8 cellular contexts compared by ENCODE assay signal in genomic region chr3:184154909-184155643, GRCh38. TPM values are rescaled to one million over a fixed set of nuclear protein-coding genes. Genes with fewer than 3 reads are reported as not detected.
DNase-seq lines count a peak whose midpoint lies in the region; ATAC-seq and TF ChIP-seq lines count a peak whose summit lies in the region.

TSS of gene DVL3 (plus strand) at chr3:184155377. CDS start at chr3:184155636, 259 bp downstream.

- H3K4me1 ChIP-seq in adrenal gland (replicated peaks in 1 of 2), result peaks cover 24 to 33% of the 10 kb centered on the region in 2 donors
- H3K4me1 ChIP-seq in heart left ventricle, result peaks cover 2 to 55% (median 37%) of the 10 kb centered on the region in 12 donors
- peaks cover 3% of the 10 kb centered on the region for H3K4me1 ChIP-seq in ovary (ENCODE audit: insufficient read depth)

- ATAC-seq in GM21529 (IDR thresholded peaks at IDR 0.05; ENCODE audit: unreplicated experiment), result peak; percentile 79
- peak; percentile 53 to 92 (median 82) for ATAC-seq in heart left ventricle

- WGBS in adrenal gland, 4 donors, result 1 to 2% (median 1%) methylated on average over 12 to 84 of the region's 84 CpGs
- WGBS in heart left ventricle, 4 donors, result 1 to 2% (median 1%) methylated on average over 15 to 84 of the region's 84 CpGs
- 1 to 3% (median 1%) methylated on average over 17 to 84 of the region's 84 CpGs for WGBS in ovary, 3 donors

- intact Hi-C loops in adrenal gland (cut with DNase I) (no loop called here), heart left ventricle (cut with DNase I) (loop anchor here in 5 of 10 donors (1.0 to 10.0 kb wide), 6 partner anchors 19 to 92 kb away; partner anchors contain the start of genes ALG3 (in 2 of the 5), AP2M1 (in 2 of the 5), EEF1AKMT4 (in 2 of the 5) and EIF2B5 (in 2 of the 5)), ovary (cut with DNase I) (no loop called here)

- TF ChIP-seq EP300 in ovary (IDR thresholded peaks at IDR 0.05), result no peak

- H3K27ac ChIP-seq in adrenal gland (peak within 1 kb of the TSS; percentile 48 to 95 (median 87)), heart left ventricle (peak within 1 kb of the TSS; percentile 73 to 98 (median 94)), ovary (peak within 1 kb of the TSS; percentile 80 to 95)

- H3K36me3 ChIP-seq in adrenal gland (replicated peaks in 1 of 2) (no peaks in the 10 kb centered on the region), heart left ventricle (no peaks in the 10 kb centered on the region), ovary (no peaks in the 10 kb centered on the region)

- no peaks in the 10 kb centered on the region for H3K9me3 ChIP-seq in adrenal gland (replicated peaks in 1 of 3)
- no peaks in the 10 kb centered on the region for H3K9me3 ChIP-seq in heart left ventricle
- no peaks in the 10 kb centered on the region for H3K9me3 ChIP-seq in ovary

- peak within 1 kb of the TSS; percentile 72 to 98 (median 84) for H3K4me3 ChIP-seq in adrenal gland
- H3K4me3 ChIP-seq in heart left ventricle, result peak within 1 kb of the TSS; percentile 63 to 99 (median 90)
- peak within 1 kb of the TSS; percentile 76 for H3K4me3 ChIP-seq in ovary

- no peaks in the 10 kb centered on the region for H3K27me3 ChIP-seq in adrenal gland
- H3K27me3 ChIP-seq in heart left ventricle, result no peaks in the 10 kb centered on the region
- no peaks in the 10 kb centered on the region for H3K27me3 ChIP-seq in ovary

- TF ChIP-seq CTCF in adrenal gland (IDR thresholded peaks at IDR 0.05) (no peak), heart left ventricle (IDR thresholded peaks at IDR 0.05) (no peak), ovary (IDR thresholded peaks at IDR 0.05) (no peak)

- TF ChIP-seq POLR2A in adrenal gland (IDR thresholded peaks at IDR 0.05) (peak; percentile 61 to 65), heart left ventricle (IDR thresholded peaks at IDR 0.05) (peak in 1 of 2 donors; percentile 49), ovary (IDR thresholded peaks at IDR 0.05) (no peak)

- DNase-seq in ELF-1 (ENCODE audit: low read depth, low spot score) (peak; percentile 69), HuH-7.5 (ENCODE audit: low spot score) (peak; percentile 78), SHP77 (lab: John Stamatoyannopoulos, UW) (peak; percentile 62 to 64), adrenal gland (peak; percentile 63 to 75 (median 69)), heart left ventricle (peak; percentile 73 to 87 (median 82)), ovary (peak; percentile 65 to 82 (median 74))
- no peak for DNase-seq in effector CD4-positive, alpha-beta T cell

RNA-seq across cellular contexts. Expression of gene DVL3, which starts in this region (rescaled TPM):
- 10 to 100 TPM; 39.4 to 94.1 (median 65.6) TPM for total RNA-seq in adrenal gland
- polyA plus RNA-seq in adrenal gland, result 10 to 100 TPM; 45.8 to 92.9 (median 69.8) TPM
- 10 to 100 TPM; 53.4 to 94.2 (median 70.9) TPM for total RNA-seq in heart left ventricle
- 10 to 100 TPM; 36.3 to 59.8 TPM for polyA plus RNA-seq in heart left ventricle
- total RNA-seq in ovary, result 10 to 100 TPM; 30.2 to 93.8 (median 74.8) TPM
- polyA plus RNA-seq in ovary, result 10 to 100 TPM; 40.8 to 48.1 TPM
